ENCODE assay signal across 8 cellular contexts in the genomic region with DNA sequence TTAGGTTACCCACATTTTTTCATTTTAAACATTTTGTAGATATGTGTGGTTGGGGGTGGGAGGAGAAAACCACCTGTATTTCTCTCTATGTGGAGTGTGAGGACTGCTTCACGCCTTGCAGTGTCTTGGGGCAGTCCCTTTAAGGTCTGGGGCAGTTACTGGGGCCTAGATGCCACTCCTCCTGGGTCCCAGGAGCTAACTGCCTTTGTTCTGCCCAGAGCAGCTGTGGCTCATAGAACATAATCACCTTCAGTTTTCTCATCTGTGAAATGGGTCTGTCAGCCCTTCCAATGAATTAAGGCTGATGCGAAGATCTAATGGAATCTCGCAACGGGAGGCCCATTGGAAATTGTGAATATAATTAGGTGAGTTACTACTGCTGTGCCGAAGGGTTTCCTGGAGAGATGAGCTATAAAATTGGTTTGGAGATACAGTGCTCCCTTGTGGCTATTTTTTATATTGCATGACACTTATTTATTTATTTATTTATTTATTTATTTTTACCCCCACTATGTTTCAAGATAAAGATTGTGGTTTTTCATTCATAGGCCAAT. TPM values are rescaled to one million over a fixed set of nuclear protein-coding genes. Genes with fewer than 3 reads are reported as not detected.
A peak's percentile ranks its signal among the peaks of the same experiment; 100 is the strongest.
DNase-seq lines count a peak whose midpoint lies in the region; ATAC-seq and TF ChIP-seq lines count a peak whose summit lies in the region.

No MANE protein-coding gene starts in this region.

- no peaks in the 10 kb centered on the region; the same call in 1 of the 2 replicates for H3K4me1 ChIP-seq in PC-9 (replicated peaks; ENCODE audit: insufficient read depth)
- H3K4me1 ChIP-seq in esophagus muscularis mucosa, result no peaks in the 10 kb centered on the region

- BruUV-seq in PC-9 (replicated peaks; lab: Mats Ljungman, UMichigan), result no TSS peak

- H3K36me3 ChIP-seq in PC-9 (ENCODE audit: low read depth) (no peaks in the 10 kb centered on the region), esophagus muscularis mucosa (no peaks in the 10 kb centered on the region)

- H3K27me3 ChIP-seq in PC-9 (ENCODE audit: insufficient read depth, low read depth), result no peaks in the 10 kb centered on the region
- H3K27me3 ChIP-seq in esophagus muscularis mucosa, result peaks cover 0 to 9% (median 0%) of the 10 kb centered on the region in 4 donors

- H3F3A ChIP-seq in PC-9 (ENCODE audit: insufficient read depth, low read depth), result no peaks in the 10 kb centered on the region

- TF ChIP-seq POLR2A in esophagus muscularis mucosa (IDR thresholded peaks at IDR 0.05; ENCODE audit: low read depth), result no peak

- no peak overlapping the region for H3K4me2 ChIP-seq in PC-9

- ATAC-seq in HG03460 (IDR thresholded peaks at IDR 0.05; ENCODE audit: unreplicated experiment), result no peak

- H3K9me2 ChIP-seq in PC-9 (ENCODE audit: insufficient read depth), result no peaks in the 10 kb centered on the region

- TF ChIP-seq CTCF in GM13977 (IDR thresholded peaks at IDR 0.05; ENCODE audit: extremely low read depth, insufficient read depth, missing control alignments), result peak; percentile 13
- peak; percentile 67 for TF ChIP-seq CTCF in PC-9 (conservative IDR thresholded peaks at IDR 0.05)
- peak; percentile 17 to 64 (median 62) for TF ChIP-seq CTCF in esophagus muscularis mucosa (IDR thresholded peaks at IDR 0.05)
- peak; percentile 42 for TF ChIP-seq CTCF in retinal pigment epithelial cell (conservative IDR thresholded peaks at IDR 0.05; ENCODE audit: low read depth, low read length)

- CTCF ChIA-PET in PC-9 (lab: Charles Lee), result interaction anchor here (0.5 to 1.2 kb wide), 10 partner anchors 13 to 191 kb away, joined by 3 to 10 read pairs (median 4); no protein-coding TSS in a partner anchor

- in situ Hi-C loops in GM13977 (cut with MboI; ENCODE audit: low pct_unique_long_range_greater_than_20kb, low sequenced_read_pairs, unreplicated experiment), result no loop called here

- H4K20me1 ChIP-seq in PC-9 (ENCODE audit: insufficient read depth), result no peaks in the 10 kb centered on the region

- 52% methylated on average over 5 of the region's 5 CpGs for WGBS in esophagus muscularis mucosa

- H3K9me3 ChIP-seq in PC-9 (ENCODE audit: insufficient read depth, low read depth), result no peaks in the 10 kb centered on the region
- no peaks in the 10 kb centered on the region for H3K9me3 ChIP-seq in esophagus muscularis mucosa

- no peak overlapping the region for H2AFZ ChIP-seq in PC-9

- no peak overlapping the region for H3K4me3 ChIP-seq in PC-9
- H3K4me3 ChIP-seq in esophagus muscularis mucosa, result no peak overlapping the region
- H3K4me3 ChIP-seq in retinal pigment epithelial cell (ENCODE audit: low read length), result no peak overlapping the region

- no peak for TF ChIP-seq EP300 in esophagus muscularis mucosa (IDR thresholded peaks at IDR 0.05)

- peak; percentile 29 for DNase-seq in AG08396 (ENCODE audit: low spot score)
- DNase-seq in GM13977 (ENCODE audit: low spot score), result peak; percentile 59
- peak in 1 of 2 experiments; percentile 5 for DNase-seq in PC-9
- DNase-seq in esophagus muscularis mucosa (ENCODE audit: extremely low spot score), result no peak
- no peak for DNase-seq in retinal pigment epithelial cell (ENCODE audit: low read depth)
- DNase-seq in stimulated activated CD4-positive, alpha-beta T cell treated with anti-CD3 and anti-CD28 coated beads, Interleukin-4, amount 100 ng/mL, for 24 hours, result no peak
- DNase-seq in putamen (ENCODE audit: low spot score), result no peak

- intact Hi-C loops in PC-9 (cut with micrococcal nuclease; ENCODE audit: unreplicated experiment), result loop anchor here (2.0 to 10.0 kb wide), 2 partner anchors 156 to 192 kb away; a partner anchor contains a TSS
- intact Hi-C loops in esophagus muscularis mucosa (cut with DNase I), result no loop called here

- POLR2A ChIA-PET in PC-9 (lab: Charles Lee; ENCODE audit: unreplicated experiment), result interaction anchor here (0.5 to 0.7 kb wide), 2 partner anchors 43 to 156 kb away, joined by 3 read pairs; no protein-coding TSS in a partner anchor

- H3K27ac ChIP-seq in PC-9, result no peak overlapping the region
- no peak overlapping the region for H3K27ac ChIP-seq in esophagus muscularis mucosa (replicated peaks in 1 of 4)

- no peaks in the 10 kb centered on the region for H3K79me2 ChIP-seq in PC-9 (ENCODE audit: low read depth)

RNA-seq across cellular contexts. Expression of a gene that starts 22.9 kb away (rescaled TPM):
- total RNA-seq in PC-9 (2021), result not detected in 2 replicates
- total RNA-seq in esophagus muscularis mucosa, result not detected

RNA-seq across cellular contexts. Expression of a gene that starts 53.4 kb away (rescaled TPM):
- total RNA-seq in PC-9 (2021), result not detected in 2 replicates
- total RNA-seq in esophagus muscularis mucosa, result not detected

RNA-seq across cellular contexts. Expression of a gene that starts 57.3 kb away (rescaled TPM):
- 3.2 and 3.9 TPM in 2 replicates for total RNA-seq in PC-9 (2021)
- 10 to 100 TPM in 3 of 4 donors, 1 to 10 TPM in 1; 9.1 to 16.6 (median 14.6) TPM for total RNA-seq in esophagus muscularis mucosa

Comparison
In these comparisons a context has a peak if more than half of its experiments do, and no peak if none do; other contexts are left out.
1. DNase-seq: peak in AG08396 (single experiment) and GM13977 (single experiment); none in esophagus muscularis mucosa (single experiment), retinal pigment epithelial cell (single experiment), stimulated activated CD4-positive, alpha-beta T cell treated with anti-CD3 and anti-CD28 coated beads, Interleukin-4, amount 100 ng/mL, for 24 hours (single experiment) and putamen (single experiment).
2. CTCF ChIP-seq: peak in every context shown above with its lines; median percentile 67 in PC-9; 62 in esophagus muscularis mucosa; 42 in retinal pigment epithelial cell; 13 in GM13977.